Comparison of ENCODE assay signal across 26 cellular contexts in the genomic region with DNA sequence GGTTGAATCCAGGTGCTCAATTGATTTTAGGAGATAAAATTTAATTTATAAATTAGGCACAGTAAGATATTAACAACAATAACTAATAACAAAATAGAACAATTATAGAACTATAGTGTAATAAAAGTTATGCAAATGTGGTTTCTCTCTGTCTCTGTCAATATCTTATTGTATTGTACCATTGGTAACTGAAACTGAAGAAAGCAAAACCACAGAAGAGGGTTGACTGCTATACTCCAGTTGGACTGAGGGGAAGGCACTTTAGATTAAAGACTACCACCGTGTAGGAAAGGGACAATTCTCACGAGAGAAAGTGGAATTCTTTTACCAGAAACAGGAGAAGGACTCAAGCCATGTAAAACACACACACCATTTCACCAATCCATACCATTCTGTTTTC.
"Had no signal": no experiment of that assay in that cellular context is flagged by ENCODE, and none has a peak within 500 bp of the region (broad histone marks: within the 10 kb centered on the region; RNA-seq: fewer than 3 reads in every experiment).

No MANE protein-coding gene starts in this region.

- H3K9me3 ChIP-seq: Peyer's patch, SJCRH30 had no signal

- H3K4me1 ChIP-seq: Peyer's patch, SJCRH30 had no signal

- H3K36me3 ChIP-seq: Peyer's patch, SJCRH30 had no signal

- H2AFZ ChIP-seq: PC-9 had no signal

- DNase-seq: IMR-90; Kasumi-1; KG1; MV-4-11; NCI-H1048; NCI-H1105; NCI-H1417; NCI-H1436 treated with DMSO at 0.1 percent for 48 hours; NCI-H1694; NCI-H187 treated with DMSO at 0.1 percent for 48 hours; NCI-H2029 treated with DMSO at 0.1 percent for 48 hours; NCI-H2171; NCI-H226; NCI-H446; NCI-H510A; NCI-H524 treated with DMSO at 0.1 percent for 48 hours; NCI-H69; NCI-H774; NK-92 treated with Interleukin-12 subunit alpha and Interleukin-12 subunit beta, amount 100 ng/mL, for 24 hours; PC-9; Peyer's patch; SHP77 treated with DMSO at 0.1 percent for 48 hours; SJCRH30; T-helper 1 cell had no signal

- H3K27ac ChIP-seq: PC-9, Peyer's patch, SJCRH30 had no signal

- H3K4me3 ChIP-seq: PC-9, Peyer's patch, SJCRH30 had no signal

- H3K4me2 ChIP-seq: PC-9 had no signal

- H3K27me3 ChIP-seq: Peyer's patch, SJCRH30 had no signal

- ATAC-seq: Right ventricle myocardium inferior, SK-N-SH treated with all-trans-retinoic acid at 6 μM for 48 hours had no signal
